Comparison of ENCODE assay signal across 23 cellular contexts in the genomic region with DNA sequence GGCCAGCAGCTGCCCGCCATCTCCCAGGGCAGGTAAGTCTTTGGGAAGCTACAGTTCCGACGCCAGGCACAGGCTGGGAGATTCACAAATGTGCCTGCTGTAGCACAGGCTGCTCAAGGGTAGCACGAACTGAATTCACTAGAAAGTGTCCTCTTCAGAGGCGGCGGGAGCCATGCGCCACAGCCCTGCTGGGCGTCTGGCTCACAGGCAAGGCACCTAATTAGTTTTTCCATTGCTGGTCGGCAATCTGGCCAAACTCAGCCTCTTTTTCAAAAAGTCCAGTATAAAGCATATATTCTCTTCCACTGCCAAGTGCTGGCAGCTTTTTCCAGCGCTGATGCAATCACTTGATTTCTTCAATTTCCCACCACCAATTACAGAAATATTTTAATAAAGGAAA.
DNase-seq lines count a peak whose midpoint lies in the region; TF ChIP-seq lines count a peak whose summit lies in the region.
"Had no signal": no experiment of that assay in that cellular context is flagged by ENCODE, and none has a peak within 500 bp of the region (broad histone marks: within the 10 kb centered on the region; RNA-seq: fewer than 3 reads in every experiment).

No MANE protein-coding gene starts in this region.

- no peak overlapping the region for H3K4me2 ChIP-seq in SK-N-SH
- H3K4me2 ChIP-seq in osteoblast (ENCODE audit: insufficient read depth, low read length): no peak overlapping the region

- H3K27me3 Mint-ChIP-seq in activated naive CD4-positive, alpha-beta T cell treated with anti-CD3 and anti-CD28 coated beads, Interleukin-2, amount 10 ng/mL, durations not matched to agents 7 days and 5 days: no peaks in the 10 kb centered on the region
- H3K27me3 Mint-ChIP-seq: activated naive CD8-positive, alpha-beta T cell had no signal

- H3F3A ChIP-seq in SK-N-SH (replicated peaks; ENCODE audit: insufficient read depth): no peaks in the 10 kb centered on the region

- POLR2A ChIA-PET in SK-N-SH (lab: Yijun Ruan, JAX): interaction anchor here (0.7 to 1.4 kb wide), 3 partner anchors 34 to 129 kb away, joined by 3 read pairs; no protein-coding TSS in a partner anchor

- H3K36me3 ChIP-seq in SK-N-SH (replicated peaks in 1 of 2; ENCODE audit: control insufficient read depth in 1 of 2, insufficient read depth in 2 of 2, low read length in 1 of 2) (no peaks in the 10 kb centered on the region), osteoblast (ENCODE audit: insufficient read depth, low read length) (no peaks in the 10 kb centered on the region)
- H3K36me3 ChIP-seq: SJCRH30 had no signal

- no peak overlapping the region for H3K9ac ChIP-seq in SK-N-SH

- H3K27me3 ChIP-seq in SK-N-SH (ENCODE audit: insufficient read depth) (no peaks in the 10 kb centered on the region), osteoblast (ENCODE audit: insufficient read depth, low read length) (no peaks in the 10 kb centered on the region)
- H3K27me3 ChIP-seq: gastroesophageal sphincter, SJCRH30, upper lobe of left lung had no signal

- H3K4me1 ChIP-seq in SK-N-SH (ENCODE audit: control insufficient read depth in 1 of 2, insufficient read depth in 2 of 2, low read depth in 1 of 2, low read length in 1 of 2): peaks cover 0 to 33% of the 10 kb centered on the region in 2 experiments; a peak in 2 of 4 replicates
- no peaks in the 10 kb centered on the region for H3K4me1 ChIP-seq in osteoblast (ENCODE audit: insufficient read depth, low read length)
- H3K4me1 ChIP-seq: gastroesophageal sphincter, SJCRH30, upper lobe of left lung had no signal

- peak in 1 of 2 experiments; percentile 87; a peak in 2 of 4 replicates for TF ChIP-seq EP300 in SK-N-SH (IDR thresholded peaks at IDR 0.05; ENCODE audit: borderline replicate concordance in 1 of 2, low read depth in 1 of 2, low read length in 1 of 2)

- no peaks in the 10 kb centered on the region for H4K20me1 ChIP-seq in SK-N-SH (ENCODE audit: insufficient read depth)
- peaks cover 25% of the 10 kb centered on the region for H4K20me1 ChIP-seq in osteoblast (ENCODE audit: insufficient read depth, low read length)

- H3K36me3 Mint-ChIP-seq in activated naive CD4-positive, alpha-beta T cell treated with anti-CD3 and anti-CD28 coated beads, Interleukin-2, amount 10 ng/mL, durations not matched to agents 7 days and 5 days: no peaks in the 10 kb centered on the region
- H3K36me3 Mint-ChIP-seq: natural killer cell had no signal

- no peak overlapping the region for H3K4me3 Mint-ChIP-seq in activated naive CD4-positive, alpha-beta T cell treated with anti-CD3 and anti-CD28 coated beads, Interleukin-2, amount 10 ng/mL, durations not matched to agents 7 days and 5 days
- H3K4me3 Mint-ChIP-seq: activated naive CD8-positive, alpha-beta T cell; endodermal cell; natural killer cell had no signal

- DNase-seq in GM04504 (ENCODE audit: low read depth) (peak; percentile 4), SK-N-SH (peak; percentile 88), fibroblast of mammary gland (ENCODE audit: low read depth) (peak; percentile 5), osteoblast (ENCODE audit: insufficient read length, low spot score, missing footprints) (peak; percentile 25), SW480 (ENCODE audit: low spot score) (no peak), NCI-H2107 (lab: John Stamatoyannopoulos, UW) (no peak), T1000 (lab: John Stamatoyannopoulos, UW) (no peak)
- DNase-seq in activated naive CD4-positive, alpha-beta T cell treated with anti-CD3 and anti-CD28 coated beads, Interleukin-2, amount 10 ng/mL, durations not matched to agents 7 days and 5 days: no peak
- DNase-seq: activated CD4-positive, alpha-beta T cell treated with anti-CD3 and anti-CD28 coated beads, Interleukin-2, amount 50 U/mL, for 1 hour; activated T-cell treated with anti-CD3 and anti-CD28 coated beads, Interleukin-2, amount 50 U/mL, for 1 hour; central memory CD4-positive, alpha-beta T cell; KBM-7; natural killer cell; NCI-H1436 treated with DMSO at 0.1 percent for 48 hours; NCI-H524 treated with DMSO at 0.1 percent for 48 hours; SJCRH30; stimulated activated CD4-positive, alpha-beta T cell treated with anti-CD3 and anti-CD28 coated beads, Interleukin-15, amount 100 ng/mL, for 24 hours; stimulated activated naive CD8-positive, alpha-beta T cell treated with anti-CD3 and anti-CD28 coated beads, Interleukin-15, Interleukin-2, amounts not matched to agents 100 U/mL and 50 U/mL, for 24 hours; upper lobe of left lung had no signal

- H3K9me3 Mint-ChIP-seq in activated naive CD4-positive, alpha-beta T cell treated with anti-CD3 and anti-CD28 coated beads, Interleukin-2, amount 10 ng/mL, durations not matched to agents 7 days and 5 days: no peaks in the 10 kb centered on the region
- H3K9me3 Mint-ChIP-seq: endodermal cell, natural killer cell had no signal

- 75% methylated on average over 10 of the region's 10 CpGs for WGBS in SK-N-SH (ENCODE audit: low lambda C conversion rate)

- CTCF ChIA-PET in SK-N-SH (lab: Yijun Ruan, JAX): interaction anchor here (1.0 to 6.1 kb wide), 9 partner anchors 10 to 384 kb away, joined by 3 to 33 read pairs (median 4); no protein-coding TSS in a partner anchor
- CTCF ChIA-PET in activated naive CD4-positive, alpha-beta T cell treated with anti-CD3 and anti-CD28 coated beads, Interleukin-2, amount 10 ng/mL, durations not matched to agents 7 days and 5 days (lab: Charles Lee): no interaction called here

- H3K27ac ChIP-seq in SK-N-SH (ENCODE audit: low read depth in 2 of 2, low read length in 1 of 2): peak overlapping the region in 1 of 2 experiments; percentile 80; a peak in 2 of 4 replicates
- H3K27ac ChIP-seq in osteoblast (ENCODE audit: low read depth, low read length): no peak overlapping the region
- H3K27ac ChIP-seq: gastroesophageal sphincter, HL-60, SJCRH30, upper lobe of left lung had no signal

- H2AFZ ChIP-seq in SK-N-SH (ENCODE audit: low read depth): no peak overlapping the region
- no peak overlapping the region for H2AFZ ChIP-seq in osteoblast (ENCODE audit: low read length)

- H3K27ac Mint-ChIP-seq in activated naive CD4-positive, alpha-beta T cell treated with anti-CD3 and anti-CD28 coated beads, Interleukin-2, amount 10 ng/mL, durations not matched to agents 7 days and 5 days: no peak overlapping the region
- H3K27ac Mint-ChIP-seq: activated naive CD8-positive, alpha-beta T cell; endodermal cell; natural killer cell had no signal

- TF ChIP-seq CTCF in SK-N-SH (IDR thresholded peaks at IDR 0.05): no peak
- TF ChIP-seq CTCF in fibroblast of mammary gland (conservative IDR thresholded peaks at IDR 0.05; ENCODE audit: control insufficient read depth, insufficient read depth, low read depth, low read length): no peak
- TF ChIP-seq CTCF in osteoblast (IDR thresholded peaks at IDR 0.05; ENCODE audit: extremely low read depth, low read depth, low read length): no peak

- H3K79me2 ChIP-seq in SK-N-SH (ENCODE audit: insufficient read depth): no peaks in the 10 kb centered on the region
- H3K79me2 ChIP-seq in osteoblast (ENCODE audit: insufficient read depth, low read length): no peaks in the 10 kb centered on the region

- TF ChIP-seq RAD21 in SK-N-SH (IDR thresholded peaks at IDR 0.05; ENCODE audit: low read length): peak; percentile 23

- no peaks in the 10 kb centered on the region for H3K4me1 Mint-ChIP-seq in activated naive CD4-positive, alpha-beta T cell treated with anti-CD3 and anti-CD28 coated beads, Interleukin-2, amount 10 ng/mL, durations not matched to agents 7 days and 5 days
- H3K4me1 Mint-ChIP-seq: natural killer cell had no signal

- no peak overlapping the region for H3K4me3 ChIP-seq in SK-N-SH (ENCODE audit: low read depth in 2 of 2, low read length in 1 of 2)
- no peak overlapping the region for H3K4me3 ChIP-seq in fibroblast of mammary gland (ENCODE audit: control insufficient read depth, low read depth, low read length)
- H3K4me3 ChIP-seq in osteoblast (ENCODE audit: insufficient read depth, low read length): no peak overlapping the region
- H3K4me3 ChIP-seq: gastroesophageal sphincter, SJCRH30, upper lobe of left lung had no signal

- no peaks in the 10 kb centered on the region for H3K9me2 ChIP-seq in SK-N-SH

- H3K9me3 ChIP-seq in SK-N-SH (no peaks in the 10 kb centered on the region), osteoblast (ENCODE audit: low read depth, low read length) (no peaks in the 10 kb centered on the region)
- H3K9me3 ChIP-seq: gastroesophageal sphincter, SJCRH30, upper lobe of left lung had no signal

TF ChIP-seq in SK-N-SH, 30 proteins besides CTCF, POLR2A, EP300 and RAD21:
- no peak for TF ChIP-seq FOXM1 (IDR thresholded peaks at IDR 0.05; ENCODE audit: low read depth)
- TF ChIP-seq FOXJ3 (CRISPR knock-in tag; IDR thresholded peaks at IDR 0.05): 0 out of 2 replicates have a peak, but pooled peaks have one; percentile 34
- TF ChIP-seq MXI1 (IDR thresholded peaks at IDR 0.05; ENCODE audit: low read depth, low read length): peak; percentile 78; the same call in 1 of the 2 replicates
- TF ChIP-seq CHD2 (IDR thresholded peaks at IDR 0.05; ENCODE audit: low read length, partially characterized antibody): peak; percentile 69
- TF ChIP-seq, protein P1, sequence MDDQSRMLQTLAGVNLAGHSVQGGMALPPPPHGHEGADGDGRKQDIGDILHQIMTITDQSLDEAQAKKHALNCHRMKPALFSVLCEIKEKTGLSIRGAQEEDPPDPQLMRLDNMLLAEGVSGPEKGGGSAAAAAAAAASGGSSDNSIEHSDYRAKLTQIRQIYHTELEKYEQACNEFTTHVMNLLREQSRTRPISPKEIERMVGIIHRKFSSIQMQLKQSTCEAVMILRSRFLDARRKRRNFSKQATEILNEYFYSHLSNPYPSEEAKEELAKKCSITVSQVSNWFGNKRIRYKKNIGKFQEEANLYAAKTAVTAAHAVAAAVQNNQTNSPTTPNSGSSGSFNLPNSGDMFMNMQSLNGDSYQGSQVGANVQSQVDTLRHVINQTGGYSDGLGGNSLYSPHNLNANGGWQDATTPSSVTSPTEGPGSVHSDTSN (IDR thresholded peaks at IDR 0.05): no peak
- TF ChIP-seq RCOR1 (IDR thresholded peaks at IDR 0.05; ENCODE audit: low read length): peak; percentile 94

Comparison
In these comparisons a context has a peak if more than half of its experiments do, and no peak if none do; other contexts are left out.
1. DNase-seq: peak in GM04504 (single experiment), SK-N-SH (single experiment), fibroblast of mammary gland (single experiment) and osteoblast (single experiment); none in SW480 (single experiment), NCI-H2107 (single experiment), T1000 (single experiment) and activated naive CD4-positive, alpha-beta T cell treated with anti-CD3 and anti-CD28 coated beads, Interleukin-2, amount 10 ng/mL, durations not matched to agents 7 days and 5 days (single experiment).